In genomic region chr13:37878921-37879320, GRCh38 we compare ENCODE assay signal across 26 cellular contexts. TPM values are rescaled to one million over a fixed set of nuclear protein-coding genes. Genes with fewer than 3 reads are reported as not detected.
"Had no signal": no experiment of that assay in that cellular context is flagged by ENCODE, and none has a peak within 500 bp of the region (broad histone marks: within the 10 kb centered on the region; RNA-seq: fewer than 3 reads in every experiment).

No MANE protein-coding gene starts in this region.

- H3K27me3 Mint-ChIP-seq: activated B cell treated with CpG ODN at 0.5 μM for 24 hours; activated naive CD8-positive, alpha-beta T cell treated with anti-CD3 and anti-CD28 coated beads for 36 hours had no signal

- H3K27ac Mint-ChIP-seq: activated B cell treated with CpG ODN at 0.5 μM for 24 hours; activated naive CD8-positive, alpha-beta T cell treated with anti-CD3 and anti-CD28 coated beads for 36 hours; activated T-helper 2 cell treated with anti-CD3 and anti-CD28 coated beads, Interferon-gamma antibody, Interleukin-2, Interleukin-4, amounts not matched to agents 10 μg/mL and 5 μg/mL and 100 μg/mL, durations not matched to agents 14 hours and 24 hours and 36 hours; endodermal cell; naive thymus-derived CD4-positive, alpha-beta T cell; type B pancreatic cell had no signal

- DNase-seq: activated B cell treated with CpG ODN at 0.5 μM for 24 hours; activated CD4-positive, alpha-beta T cell treated with anti-CD3 and anti-CD28 coated beads for 4 hours; activated CD4-positive, alpha-beta T cell treated with anti-CD3 and anti-CD28 coated beads, Interleukin-2, amount 50 U/mL, for 48 hours; activated CD8-positive, alpha-beta memory T cell treated with anti-CD3 and anti-CD28 coated beads, Interleukin-2, amount 50 U/mL, for 48 hours; activated naive CD4-positive, alpha-beta T cell; activated naive CD8-positive, alpha-beta T cell treated with anti-CD3 and anti-CD28 coated beads for 36 hours; activated T-cell treated with anti-CD3 and anti-CD28 coated beads, Interleukin-2, amount 50 U/mL, for 4 hours; endodermal cell; esophagus squamous epithelium; heart right ventricle; kidney; lower lobe of right lung; mesendoderm; naive thymus-derived CD4-positive, alpha-beta T cell; spleen; stimulated activated CD4-positive, alpha-beta T cell treated with anti-CD3 and anti-CD28 coated beads, Interleukin-4, amount 100 ng/mL, for 24 hours; stimulated activated naive CD4-positive, alpha-beta T cell treated with Interleukin-2 at 50 U/mL for 16 hours; T-helper 9 cell had no signal

- H3K36me3 ChIP-seq: esophagus squamous epithelium, heart right ventricle, lower lobe of right lung, spleen, thoracic aorta had no signal

- H3K4me1 Mint-ChIP-seq: activated B cell treated with CpG ODN at 0.5 μM for 24 hours; activated naive CD8-positive, alpha-beta T cell treated with anti-CD3 and anti-CD28 coated beads for 36 hours; naive thymus-derived CD4-positive, alpha-beta T cell; neural crest cell had no signal

- ATAC-seq: activated T-cell treated with anti-CD3 and anti-CD28 coated beads, Interleukin-2, amount 50 U/mL, for 4 hours; lower lobe of right lung; naive thymus-derived CD4-positive, alpha-beta T cell had no signal

- H3K27me3 ChIP-seq: esophagus squamous epithelium, spleen had no signal

- H3K4me1 ChIP-seq: esophagus squamous epithelium, heart right ventricle, lower lobe of right lung, spleen had no signal

- H3K36me3 Mint-ChIP-seq: activated naive CD8-positive, alpha-beta T cell treated with anti-CD3 and anti-CD28 coated beads for 36 hours; naive thymus-derived CD4-positive, alpha-beta T cell; type B pancreatic cell had no signal

- H3K4me3 Mint-ChIP-seq: activated B cell treated with CpG ODN at 0.5 μM for 24 hours; activated naive CD8-positive, alpha-beta T cell treated with anti-CD3 and anti-CD28 coated beads for 36 hours; activated T-cell treated with anti-CD3 and anti-CD28 coated beads, Interleukin-2, amount 50 U/mL, for 4 hours; endodermal cell; naive thymus-derived CD4-positive, alpha-beta T cell; neural crest cell; type B pancreatic cell had no signal

- H3K27ac ChIP-seq: coronary artery, esophagus squamous epithelium, heart right ventricle, lower lobe of right lung, spleen, thoracic aorta had no signal

- FAIRE-seq: bronchial epithelial cell had no signal

- H3K9me3 Mint-ChIP-seq: activated B cell treated with CpG ODN at 0.5 μM for 24 hours; activated naive CD8-positive, alpha-beta T cell treated with anti-CD3 and anti-CD28 coated beads for 36 hours; activated T-helper 2 cell treated with anti-CD3 and anti-CD28 coated beads, Interferon-gamma antibody, Interleukin-2, Interleukin-4, amounts not matched to agents 10 μg/mL and 5 μg/mL and 100 μg/mL, durations not matched to agents 14 hours and 24 hours and 36 hours; endodermal cell; neural crest cell; type B pancreatic cell had no signal

- H3K4me3 ChIP-seq: coronary artery, esophagus squamous epithelium, heart right ventricle, lower lobe of right lung, spleen, thoracic aorta had no signal

- H3K9me3 ChIP-seq: esophagus squamous epithelium, heart right ventricle, lower lobe of right lung, spleen, thoracic aorta had no signal

RNA-seq across cellular contexts. Expression of gene TRPC4, which starts 9.3 kb away (rescaled TPM):
- total RNA-seq: activated B cell treated with CpG ODN at 0.5 μM for 24 hours; activated CD8-positive, alpha-beta memory T cell treated with anti-CD3 and anti-CD28 coated beads for 36 hours; activated naive CD8-positive, alpha-beta T cell treated with anti-CD3 and anti-CD28 coated beads for 36 hours; activated T-cell treated with anti-CD3 and anti-CD28 coated beads, Interleukin-2, amount 50 U/mL, for 4 hours; activated T-helper 2 cell treated with anti-CD3 and anti-CD28 coated beads, Interferon-gamma antibody, Interleukin-2, Interleukin-4, amounts not matched to agents 10 μg/mL and 5 μg/mL and 100 μg/mL, durations not matched to agents 14 hours and 24 hours and 36 hours; naive thymus-derived CD4-positive, alpha-beta T cell; T-helper 1 cell treated with Interleukin-12 subunit alpha and Interleukin-12 subunit beta and Interleukin-4 antibody, amounts not matched to agents 30 ng/mL and 1 ng/mL, for 36 hours had no signal
- polyA plus RNA-seq: naive thymus-derived CD4-positive, alpha-beta T cell had no signal
